Comparison of ENCODE assay signal across 8 cellular contexts in genomic region chr1:86913896-86914634, GRCh38. TPM values are rescaled to one million over a fixed set of nuclear protein-coding genes. Genes with fewer than 3 reads are reported as not detected.
DNase-seq lines count a peak whose midpoint lies in the region; ATAC-seq, FAIRE-seq and TF ChIP-seq lines count a peak whose summit lies in the region.

Gene SELENOF, minus strand, starts transcription at chr1:86914126. Its CDS starts 15 bp downstream, at chr1:86914111.

- peak within 1 kb of the TSS; percentile 80 for H3K4me2 ChIP-seq in DOHH2 (ENCODE audit: low read length)
- H3K4me2 ChIP-seq in GM23248 (ENCODE audit: unreplicated experiment): peak within 1 kb of the TSS; percentile 98
- H3K4me2 ChIP-seq in Karpas-422 (ENCODE audit: low read depth, low read length, poor library complexity, severe bottlenecking): peak within 1 kb of the TSS; percentile 92

- H3K36me3 ChIP-seq in DOHH2 (ENCODE audit: control insufficient read depth, low read length): peaks cover 84% of the 10 kb centered on the region
- no peaks in the 10 kb centered on the region for H3K36me3 ChIP-seq in GM23248 (ENCODE audit: low read depth)
- H3K36me3 ChIP-seq in Karpas-422 (ENCODE audit: insufficient read depth, low read length): peaks cover 12% of the 10 kb centered on the region
- peaks cover 0 to 20% (median 0%) of the 10 kb centered on the region in 3 donors for H3K36me3 ChIP-seq in esophagus squamous epithelium
- H3K36me3 ChIP-seq in muscle layer of duodenum (ENCODE audit: control insufficient read depth in 1 of 2, insufficient read depth in 2 of 2, low read length in 2 of 2): peaks cover 0 to 7% of the 10 kb centered on the region in 2 donors

- peaks cover 18% of the 10 kb centered on the region in 2 donors for H3K36me3 Mint-ChIP-seq in activated T-cell treated with anti-CD3 and anti-CD28 coated beads, Interleukin-2, amount 50 U/mL, for 72 hours (ENCODE audit: insufficient read depth in 2 of 2)

- H3K4me3 ChIP-seq in DOHH2 (ENCODE audit: low read length) (peak within 1 kb of the TSS; percentile 100), GM23248 (peak within 1 kb of the TSS; percentile 93), Karpas-422 (ENCODE audit: low read length) (peak within 1 kb of the TSS; percentile 85), esophagus squamous epithelium (peak within 1 kb of the TSS; percentile 76 to 98 (median 83)), muscle layer of duodenum (ENCODE audit: low read depth in 1 of 2, low read length in 2 of 2) (peak within 1 kb of the TSS; percentile 97 to 99)

- H3K79me2 ChIP-seq in DOHH2 (ENCODE audit: control insufficient read depth, low read length) (peaks cover 95% of the 10 kb centered on the region), GM23248 (ENCODE audit: insufficient read depth) (peaks cover 82% of the 10 kb centered on the region), Karpas-422 (ENCODE audit: low read length) (peaks cover 88% of the 10 kb centered on the region)

- DNase-seq in GM23248 (peak; percentile 100), Karpas-422 (peak; percentile 100), RCC 7860 (ENCODE audit: low spot score) (peak; percentile 99), esophagus squamous epithelium (lab: John Stamatoyannopoulos, UW) (peak; percentile 96)
- peak; percentile 98 for DNase-seq in activated T-cell treated with anti-CD3 and anti-CD28 coated beads, Interleukin-2, amount 50 U/mL, for 72 hours
- peak; percentile 98 to 99 for DNase-seq in stimulated activated CD8-positive, alpha-beta memory T cell treated with anti-CD3 and anti-CD28 coated beads, Interleukin-7, amount 100 ng/mL, for 4 hours (ENCODE audit: low read depth in 2 of 2)

- TF ChIP-seq POLR2A in esophagus squamous epithelium (IDR thresholded peaks at IDR 0.05): peak in 2 of 4 donors; percentile 43 to 49

- ATAC-seq in activated T-cell treated with anti-CD3 and anti-CD28 coated beads, Interleukin-2, amount 50 U/mL, for 72 hours (replicated peaks in 1 of 2): peak; percentile 89 to 92

- 0 to 1% methylated on average over 32 to 47 of the region's 47 CpGs for WGBS in GM23248 (ENCODE audit: low coverage in 1 of 2, low lambda C conversion rate in 2 of 2, missing lambda C conversion rate in 2 of 2), 2 experiments
- WGBS in esophagus squamous epithelium, 2 donors: 0 to 1% methylated on average over 10 to 32 of the region's 47 CpGs

- peaks cover 2% of the 10 kb centered on the region; the same call in 1 of the 2 replicates for H3F3A ChIP-seq in DOHH2 (ENCODE audit: control insufficient read depth, insufficient read depth)
- H3F3A ChIP-seq in GM23248 (ENCODE audit: insufficient read depth): peaks cover 5% of the 10 kb centered on the region; the same call in 1 of the 2 replicates

- peaks cover 41% of the 10 kb centered on the region for H3K4me1 Mint-ChIP-seq in activated T-cell treated with anti-CD3 and anti-CD28 coated beads, Interleukin-2, amount 50 U/mL, for 72 hours (ENCODE audit: low read depth)

- H3K4me3 Mint-ChIP-seq in activated T-cell treated with anti-CD3 and anti-CD28 coated beads, Interleukin-2, amount 50 U/mL, for 72 hours: no peak within 1 kb of the TSS

- peak; percentile 95 for FAIRE-seq in RCC 7860 (lab: Jason Lieb, UNC)

- peaks cover 54% of the 10 kb centered on the region for H3K4me1 ChIP-seq in DOHH2 (ENCODE audit: control insufficient read depth, low read length)
- peaks cover 21% of the 10 kb centered on the region for H3K4me1 ChIP-seq in GM23248 (ENCODE audit: insufficient read depth)
- H3K4me1 ChIP-seq in Karpas-422 (ENCODE audit: low read length): peaks cover 26% of the 10 kb centered on the region
- peaks cover 5 to 44% (median 16%) of the 10 kb centered on the region in 3 donors for H3K4me1 ChIP-seq in esophagus squamous epithelium
- peaks cover 9 to 19% of the 10 kb centered on the region in 2 donors for H3K4me1 ChIP-seq in muscle layer of duodenum (ENCODE audit: control insufficient read depth in 1 of 2, insufficient read depth in 2 of 2, low read length in 2 of 2)

- H3K27me3 Mint-ChIP-seq in activated T-cell treated with anti-CD3 and anti-CD28 coated beads, Interleukin-2, amount 50 U/mL, for 72 hours (ENCODE audit: low read depth): no peaks in the 10 kb centered on the region

- H3K9me3 ChIP-seq in DOHH2 (ENCODE audit: control insufficient read depth, insufficient read depth, low read length): no peaks in the 10 kb centered on the region
- H3K9me3 ChIP-seq in GM23248 (ENCODE audit: low read depth): no peaks in the 10 kb centered on the region
- no peaks in the 10 kb centered on the region for H3K9me3 ChIP-seq in Karpas-422 (ENCODE audit: low read length)
- no peaks in the 10 kb centered on the region for H3K9me3 ChIP-seq in esophagus squamous epithelium
- no peaks in the 10 kb centered on the region for H3K9me3 ChIP-seq in muscle layer of duodenum (ENCODE audit: control insufficient read depth in 1 of 2, low read length in 2 of 2)

- H4K20me1 ChIP-seq in DOHH2 (ENCODE audit: control insufficient read depth, insufficient read depth, low read depth, low read length) (peaks cover 37% of the 10 kb centered on the region), GM23248 (ENCODE audit: insufficient read depth) (peaks cover 16% of the 10 kb centered on the region), Karpas-422 (ENCODE audit: insufficient read depth, low read depth, low read length) (peaks cover 31% of the 10 kb centered on the region)

- H3K9me2 ChIP-seq in DOHH2 (replicated peaks; ENCODE audit: control insufficient read depth, low read length) (no peaks in the 10 kb centered on the region), GM23248 (ENCODE audit: insufficient read depth) (no peaks in the 10 kb centered on the region), Karpas-422 (replicated peaks; ENCODE audit: insufficient read depth, low read length) (no peaks in the 10 kb centered on the region)

- in situ Hi-C loops in GM23248 (cut with MboI): loop anchor here (5.0 kb wide), 1 partner anchor 67 kb away; no protein-coding TSS in a partner anchor

- no peak for TF ChIP-seq CTCF in DOHH2 (IDR thresholded peaks at IDR 0.05; ENCODE audit: low read depth, low read length, poor library complexity, severe bottlenecking)
- TF ChIP-seq CTCF in esophagus squamous epithelium (IDR thresholded peaks at IDR 0.05): peak in 1 of 6 experiments; percentile 19

- H2AFZ ChIP-seq in GM23248: peak within 1 kb of the TSS; percentile 94
- peak within 1 kb of the TSS; percentile 55; the same call in 1 of the 2 replicates for H2AFZ ChIP-seq in Karpas-422 (ENCODE audit: low read length)

- intact Hi-C loops in esophagus squamous epithelium (cut with DNase I): no loop called here

- H3K9ac ChIP-seq in GM23248: peak within 1 kb of the TSS; percentile 99
- peak within 1 kb of the TSS; percentile 87 for H3K9ac ChIP-seq in Karpas-422 (ENCODE audit: low read length)

- H3K27me3 ChIP-seq in DOHH2 (ENCODE audit: control insufficient read depth, low read length) (no peaks in the 10 kb centered on the region), GM23248 (replicated peaks; ENCODE audit: insufficient read depth) (no peaks in the 10 kb centered on the region), Karpas-422 (ENCODE audit: low read length) (no peaks in the 10 kb centered on the region), esophagus squamous epithelium (no peaks in the 10 kb centered on the region), muscle layer of duodenum (ENCODE audit: low read depth, low read length) (no peaks in the 10 kb centered on the region)

- H3K27ac ChIP-seq in DOHH2 (ENCODE audit: low read depth, low read length) (peak within 1 kb of the TSS; percentile 88), GM23248 (peak within 1 kb of the TSS; percentile 96), Karpas-422 (ENCODE audit: low read length) (peak within 1 kb of the TSS; percentile 76), esophagus squamous epithelium (peak within 1 kb of the TSS; percentile 91 to 93 (median 92)), muscle layer of duodenum (ENCODE audit: low read length) (peak within 1 kb of the TSS; percentile 98)

- no peak within 1 kb of the TSS for H3K27ac Mint-ChIP-seq in activated T-cell treated with anti-CD3 and anti-CD28 coated beads, Interleukin-2, amount 50 U/mL, for 72 hours

- no peaks in the 10 kb centered on the region for H3K9me3 Mint-ChIP-seq in activated T-cell treated with anti-CD3 and anti-CD28 coated beads, Interleukin-2, amount 50 U/mL, for 72 hours

RNA-seq across cellular contexts. Expression of gene SELENOF, which starts in this region (rescaled TPM):
- total RNA-seq in GM23248 (2014; rRNA removed; shearing (Covaris generic)): 203 and 280 TPM in 2 replicates
- polyA plus RNA-seq in GM23248 (2016; fragmentation: Nextera tagmentation; extraction: Ambion mirVana): 296 and 298 TPM in 2 replicates
- total RNA-seq in Karpas-422 (2014; rRNA removed; shearing (Covaris generic); ENCODE audit: low replicate concordance): 118 and 197 TPM in 2 replicates
- 100 to 1,000 TPM; 149 to 171 TPM for total RNA-seq in activated T-cell treated with anti-CD3 and anti-CD28 coated beads, Interleukin-2, amount 50 U/mL, for 72 hours
- 100 to 1,000 TPM in 2 of 4 donors, 10 to 100 TPM in 2; 46.1 to 119 (median 98.0) TPM for total RNA-seq in esophagus squamous epithelium

Comparison
In these comparisons a context has a peak if more than half of its experiments do, and no peak if none do; other contexts are left out.
1. Peak in every context shown above with its lines: DNase-seq, ATAC-seq, H3K4me3 ChIP-seq and H3K27ac ChIP-seq.